8 cellular contexts compared by ENCODE assay signal in genomic region chr7:974820-975681, GRCh38. TPM values are rescaled to one million over a fixed set of nuclear protein-coding genes. Genes with fewer than 3 reads are reported as not detected.
DNase-seq lines count a peak whose midpoint lies in the region; FAIRE-seq and TF ChIP-seq lines count a peak whose summit lies in the region.

Gene COX19 (minus strand): TSS chr7:975549. CDS start chr7:975509, 40 bp downstream.

- peak within 1 kb of the TSS; percentile 99 for H2BK15ac ChIP-seq in neuronal stem cell (ENCODE audit: low read length)

- peaks cover 34% of the 10 kb centered on the region for H4K20me1 ChIP-seq in Loucy (ENCODE audit: insufficient read depth, low read length, poor library complexity, severe bottlenecking)

- peaks cover 20% of the 10 kb centered on the region; the same call in 1 of the 2 replicates for H3K36me3 ChIP-seq in Loucy (ENCODE audit: insufficient read depth, low read length)
- H3K36me3 ChIP-seq in SJSA1 = peaks cover 36% of the 10 kb centered on the region
- peaks cover 9 to 31% of the 10 kb centered on the region in 2 donors for H3K36me3 ChIP-seq in neuronal stem cell (replicated peaks in 1 of 2; ENCODE audit: control insufficient read depth in 2 of 2, insufficient read depth in 2 of 2, low read length in 2 of 2)

- H3K9ac ChIP-seq in Loucy (ENCODE audit: low read depth, low read length, poor library complexity, severe bottlenecking) (peak within 1 kb of the TSS; percentile 91), neuronal stem cell (ENCODE audit: low read depth, low read length, poor library complexity) (peak within 1 kb of the TSS; percentile 94)

- H4K8ac ChIP-seq in neuronal stem cell (ENCODE audit: low read depth, low read length) = peak within 1 kb of the TSS; percentile 97

- peaks cover 51% of the 10 kb centered on the region for H3K79me2 ChIP-seq in Loucy (ENCODE audit: insufficient read depth, low read length)

- peak within 1 kb of the TSS; percentile 99 for H3K4ac ChIP-seq in neuronal stem cell (ENCODE audit: low read length)

- FAIRE-seq in H54 (lab: Jason Lieb, UNC) = no peak

- no peak for TF ChIP-seq CTCF in Loucy (conservative IDR thresholded peaks at IDR 0.05; ENCODE audit: low read length)

- H3K4me2 ChIP-seq in Loucy (ENCODE audit: low read depth, low read length, poor library complexity, severe bottlenecking) (peak within 1 kb of the TSS; percentile 99), neuronal stem cell (ENCODE audit: insufficient read depth, low read length, poor library complexity, severe bottlenecking) (peak within 1 kb of the TSS; percentile 97)

- H3K79me1 ChIP-seq in neuronal stem cell (ENCODE audit: low read depth, low read length) = peaks cover 14% of the 10 kb centered on the region

- peak; percentile 78 for TF ChIP-seq POLR2A in H54 (IDR thresholded peaks at IDR 0.05; ENCODE audit: low read depth, low read length)

- H3K9me2 ChIP-seq in Loucy (replicated peaks; ENCODE audit: low read depth, low read length) = no peaks in the 10 kb centered on the region

- H2BK120ac ChIP-seq in neuronal stem cell (ENCODE audit: low read depth, low read length) = peak within 1 kb of the TSS; percentile 84

- H3K4me3 ChIP-seq in Loucy (ENCODE audit: low read length, poor library complexity, severe bottlenecking) (peak within 1 kb of the TSS; percentile 92), SJSA1 (peak within 1 kb of the TSS; percentile 98), neuronal stem cell (ENCODE audit: low read length in 2 of 2) (peak within 1 kb of the TSS; percentile 68 to 99)

- no peaks in the 10 kb centered on the region for H3F3A ChIP-seq in Loucy (ENCODE audit: low read depth)

- peaks cover 49% of the 10 kb centered on the region for H3K4me1 ChIP-seq in Loucy (ENCODE audit: insufficient read depth, low read length, poor library complexity, severe bottlenecking)
- H3K4me1 ChIP-seq in SJSA1 (replicated peaks) = peaks cover 10% of the 10 kb centered on the region
- peaks cover 11 to 21% of the 10 kb centered on the region in 2 donors for H3K4me1 ChIP-seq in neuronal stem cell (ENCODE audit: control insufficient read depth in 2 of 2, insufficient read depth in 1 of 2, low read depth in 1 of 2, low read length in 2 of 2)

- WGBS in neuronal stem cell (ENCODE audit: extremely low coverage in 2 of 2, insufficient read length in 2 of 2, insufficient replicate concordance in 1 of 2), 2 donors = no CpG with 5 or more reads among the region's 78 CpGs

- H2BK12ac ChIP-seq in neuronal stem cell (ENCODE audit: low read length) = peak within 1 kb of the TSS; percentile 93

- no peaks in the 10 kb centered on the region for H3K9me3 ChIP-seq in Loucy (ENCODE audit: insufficient read depth, low read depth, low read length)
- H3K9me3 ChIP-seq in SJSA1 (replicated peaks) = no peaks in the 10 kb centered on the region
- no peaks in the 10 kb centered on the region for H3K9me3 ChIP-seq in neuronal stem cell (replicated peaks in 1 of 2; ENCODE audit: control insufficient read depth in 2 of 2, insufficient read depth in 1 of 2, low read depth in 1 of 2, low read length in 2 of 2)

- H3K27ac ChIP-seq in SJSA1 (peak within 1 kb of the TSS; percentile 84), neuronal stem cell (replicated peaks; ENCODE audit: low read length) (peak within 1 kb of the TSS; percentile 46)

- H3K27me3 ChIP-seq in Loucy (ENCODE audit: insufficient read depth, low read length, poor library complexity, severe bottlenecking) = no peaks in the 10 kb centered on the region
- no peaks in the 10 kb centered on the region for H3K27me3 ChIP-seq in SJSA1 (replicated peaks)
- H3K27me3 ChIP-seq in neuronal stem cell (ENCODE audit: control insufficient read depth in 3 of 3, insufficient read depth in 3 of 3, low read depth in 1 of 3, low read length in 3 of 3) = no peaks in the 10 kb centered on the region

- H2BK5ac ChIP-seq in neuronal stem cell (ENCODE audit: low read length) = peak within 1 kb of the TSS; percentile 79

- peak within 1 kb of the TSS; percentile 98 for H3K18ac ChIP-seq in neuronal stem cell (ENCODE audit: low read length)

- peak within 1 kb of the TSS; percentile 92 for H2AFZ ChIP-seq in Loucy (ENCODE audit: low read length)
- peak within 1 kb of the TSS; percentile 98 for H2AFZ ChIP-seq in neuronal stem cell (ENCODE audit: low read length)

- peak within 1 kb of the TSS; percentile 97 for H2AK5ac ChIP-seq in neuronal stem cell (ENCODE audit: low read depth, low read length)

- H4K91ac ChIP-seq in neuronal stem cell (ENCODE audit: low read depth, low read length, poor library complexity) = peak within 1 kb of the TSS; percentile 82

- H3K23ac ChIP-seq in neuronal stem cell (ENCODE audit: low read depth, low read length, poor library complexity) = peak within 1 kb of the TSS; percentile 94

- DNase-seq in EL = peak; percentile 87
- DNase-seq in H54 (ENCODE audit: insufficient read length, low spot score) = peak; percentile 94
- DNase-seq in SJSA1 (ENCODE audit: low read depth in 1 of 2, low spot score in 2 of 2) = peak; percentile 66 to 89
- peak; percentile 84 for DNase-seq in activated gamma-delta T cell treated with anti-CD3 and anti-CD28 coated beads, Interleukin-2, amount 50 U/mL, for 16 hours (ENCODE audit: low read depth)
- peak; percentile 70 for DNase-seq in foreskin melanocyte
- peak; percentile 79 for DNase-seq in neuronal stem cell (ENCODE audit: low spot score)
- peak; percentile 70 for DNase-seq in stromal cell of bone marrow (ENCODE audit: low read depth)

- peak within 1 kb of the TSS; percentile 97 for H3K14ac ChIP-seq in neuronal stem cell (ENCODE audit: low read length)

RNA-seq across cellular contexts. Expression of gene COX19, which starts in this region (rescaled TPM):
- total RNA-seq in SJSA1 (2014; rRNA removed; shearing (Covaris generic)) = 8.4 and 9.6 TPM in 2 replicates
- polyA plus RNA-seq in neuronal stem cell (2013, experiment 1 of 2) = 8.7 TPM
- polyA plus RNA-seq in neuronal stem cell (2013, experiment 2 of 2) = 8.9 TPM

Comparison
In these comparisons a context has a peak if more than half of its experiments do, and no peak if none do; other contexts are left out.
1. Peak in every context shown above with its lines: DNase-seq, H3K4me3 ChIP-seq and H3K27ac ChIP-seq.